18 cellular contexts compared by ENCODE assay signal in genomic region chr2:45373534-45373933, GRCh38.
"Had no signal": no experiment of that assay in that cellular context is flagged by ENCODE, and none has a peak within 500 bp of the region (broad histone marks: within the 10 kb centered on the region; RNA-seq: fewer than 3 reads in every experiment).

No MANE protein-coding gene starts in this region.

- H2AFZ ChIP-seq: parathyroid adenoma had no signal

- FAIRE-seq: endometrium, frontal cortex had no signal

- H3K27me3 ChIP-seq: heart left ventricle, sigmoid colon, stomach, transverse colon had no signal

- H3K36me3 ChIP-seq: heart left ventricle, sigmoid colon, stomach, thoracic aorta, transverse colon had no signal

- ATAC-seq: esophagus mucosa, heart left ventricle, left colon had no signal

- DNase-seq: effector memory CD4-positive, alpha-beta T cell; heart left ventricle; hippocampal formation; left colon; mesendoderm; naive B cell; sigmoid colon; stimulated activated CD4-positive, alpha-beta T cell treated with anti-CD3 and anti-CD28 coated beads, Interleukin-2, amount 100 ng/mL, for 24 hours; stimulated activated naive CD4-positive, alpha-beta T cell; stomach; substantia nigra; transverse colon had no signal

- H3K4me1 ChIP-seq: heart left ventricle, parathyroid adenoma, sigmoid colon, stomach, transverse colon had no signal

- H3K79me2 ChIP-seq: parathyroid adenoma had no signal

- H3K4me3 ChIP-seq: heart left ventricle, sigmoid colon, skin epidermis, stomach, thoracic aorta, transverse colon had no signal

- H3K9ac ChIP-seq: parathyroid adenoma had no signal

- H3K9me3 ChIP-seq: sigmoid colon, stomach, thoracic aorta, transverse colon had no signal

- H3K27ac ChIP-seq: heart left ventricle, parathyroid adenoma, sigmoid colon, skin epidermis, stomach, thoracic aorta, transverse colon had no signal
